In genomic region chr11:116828632-116829524, GRCh38 we compare ENCODE assay signal across 1 cellular context.
TF ChIP-seq lines count a peak whose summit lies in the region.

No MANE protein-coding gene starts in this region.

TF ChIP-seq in IMR-90, 13 proteins besides CTCF, POLR2A, EP300 and RAD21:
- no peak for TF ChIP-seq USF2 (IDR thresholded peaks at IDR 0.05; ENCODE audit: low read depth, low read length)
- TF ChIP-seq FOS (IDR thresholded peaks at IDR 0.05; ENCODE audit: low read depth, low read length) = no peak
- TF ChIP-seq CEBPB (IDR thresholded peaks at IDR 0.05; ENCODE audit: low read depth, low read length) = no peak
- TF ChIP-seq ELK1 (IDR thresholded peaks at IDR 0.05; ENCODE audit: borderline replicate concordance, low read depth, low read length) = no peak
- no peak for TF ChIP-seq RFX5 (IDR thresholded peaks at IDR 0.05; ENCODE audit: low read depth, low read length)
- no peak for TF ChIP-seq NFE2L2 (IDR thresholded peaks at IDR 0.05; ENCODE audit: low read depth, low read length)
- TF ChIP-seq MAFK (IDR thresholded peaks at IDR 0.05; ENCODE audit: low read depth, low read length) = no peak
- TF ChIP-seq SMC3 (IDR thresholded peaks at IDR 0.05; ENCODE audit: low read depth, low read length) = no peak
- TF ChIP-seq MXI1 (IDR thresholded peaks at IDR 0.05; ENCODE audit: borderline replicate concordance, low read depth, low read length) = no peak
- TF ChIP-seq CHD1 (IDR thresholded peaks at IDR 0.05; ENCODE audit: low read depth, low read length) = no peak
- no peak for TF ChIP-seq RCOR1 (IDR thresholded peaks at IDR 0.05; ENCODE audit: insufficient replicate concordance, low read length)
